11 cellular contexts compared by ENCODE assay signal in genomic region chr17:74779948-74780400, GRCh38. TPM values are rescaled to one million over a fixed set of nuclear protein-coding genes. Genes with fewer than 3 reads are reported as not detected.
DNase-seq lines count a peak whose midpoint lies in the region; ATAC-seq, FAIRE-seq and TF ChIP-seq lines count a peak whose summit lies in the region.
"Had no signal": no experiment of that assay in that cellular context is flagged by ENCODE, and none has a peak within 500 bp of the region (broad histone marks: within the 10 kb centered on the region; RNA-seq: fewer than 3 reads in every experiment).

No MANE protein-coding gene starts in this region.

- H3K9ac ChIP-seq in kidney (ENCODE audit: low read length in 2 of 2) = no peak overlapping the region

- H3K9me3 ChIP-seq in kidney (ENCODE audit: control insufficient read depth in 1 of 2, low read length in 2 of 2) = no peaks in the 10 kb centered on the region
- H3K9me3 ChIP-seq: A549, tibial artery had no signal

- peaks cover 5% of the 10 kb centered on the region for H3K36me3 Mint-ChIP-seq in activated naive CD8-positive, alpha-beta T cell

- intact Hi-C loops in sciatic nerve (cut with DNase I) = loop anchor here (5.0 to 10.0 kb wide), 2 partner anchors 33 to 145 kb away; partner anchors contain the start of gene NHERF1
- intact Hi-C loops in kidney (cut with DNase I) = no loop called here

- CTCF ChIA-PET in RWPE1 (lab: Yijun Ruan, JAX) = interaction anchor here (0.6 to 1.8 kb wide), 3 partner anchors 11 to 401 kb away, joined by 3 to 6 read pairs (median 3); partner anchors contain the start of gene RAB37

- DNase-seq in activated CD8-positive, alpha-beta memory T cell treated with anti-CD3 and anti-CD28 coated beads for 24 hours = peak; percentile 75
- no peak for DNase-seq in activated CD8-positive, alpha-beta memory T cell treated with anti-CD3 and anti-CD28 coated beads, Interleukin-2, amount 50 U/mL, for 48 hours
- no peak for DNase-seq in RWPE1 (ENCODE audit: low spot score)
- no peak for DNase-seq in sciatic nerve (ENCODE audit: low spot score)
- no peak for DNase-seq in kidney

- H3K4me3 ChIP-seq in kidney (ENCODE audit: low read length in 2 of 2) = no peak overlapping the region
- H3K4me3 ChIP-seq: A549, tibial artery had no signal

- no peak for FAIRE-seq in kidney (lab: Jason Lieb, UNC)
- FAIRE-seq: A549 had no signal

- peak overlapping the region; percentile 94 for H3K27ac Mint-ChIP-seq in activated naive CD8-positive, alpha-beta T cell

- no peaks in the 10 kb centered on the region for H3K27me3 Mint-ChIP-seq in activated naive CD8-positive, alpha-beta T cell

- ATAC-seq in sciatic nerve = peak; percentile 51
- no peak for ATAC-seq in GM19467 (IDR thresholded peaks at IDR 0.05; ENCODE audit: unreplicated experiment)
- ATAC-seq in GM21576 (IDR thresholded peaks at IDR 0.05; ENCODE audit: unreplicated experiment) = no peak

- no peak for TF ChIP-seq CTCF in RWPE1 (conservative IDR thresholded peaks at IDR 0.05; ENCODE audit: low read depth)
- no peak for TF ChIP-seq CTCF in kidney (IDR thresholded peaks at IDR 0.05; ENCODE audit: borderline replicate concordance, extremely low read depth, insufficient read depth)

- peak overlapping the region; percentile 18 for H3K27ac ChIP-seq in RWPE1
- H3K27ac ChIP-seq in kidney (ENCODE audit: low read depth in 2 of 2, low read length in 2 of 2) = no peak overlapping the region
- H3K27ac ChIP-seq: A549, tibial artery had no signal

- H3K9me3 Mint-ChIP-seq in activated naive CD8-positive, alpha-beta T cell (ENCODE audit: low read depth) = no peaks in the 10 kb centered on the region

- peak overlapping the region; percentile 71 for H3K4me3 Mint-ChIP-seq in activated naive CD8-positive, alpha-beta T cell

- H3K36me3 ChIP-seq in kidney (ENCODE audit: control insufficient read depth in 1 of 2, insufficient read depth in 2 of 2, low read length in 2 of 2) = peaks cover 0 to 4% of the 10 kb centered on the region in 2 donors

- peaks cover 12 to 14% of the 10 kb centered on the region in 2 donors for H3K4me1 ChIP-seq in kidney (ENCODE audit: control insufficient read depth in 1 of 2, insufficient read depth in 1 of 2, low read depth in 1 of 2, low read length in 2 of 2)

- POLR2A ChIA-PET in RWPE1 (lab: Yijun Ruan, JAX; ENCODE audit: low non-redundant PET) = no interaction called here

- H3K4me1 Mint-ChIP-seq in activated naive CD8-positive, alpha-beta T cell (ENCODE audit: low read depth) = peaks cover 72% of the 10 kb centered on the region

RNA-seq across cellular contexts. Expression of gene NAT9, which starts 3.8 kb away (rescaled TPM):
- total RNA-seq in sciatic nerve = 50.3 TPM
- 41.5 TPM for total RNA-seq in kidney
- 33.5 TPM for polyA plus RNA-seq in kidney (ENCODE audit: insufficient read depth, low read depth, low replicate concordance)

RNA-seq across cellular contexts. Expression of gene NHERF1, which starts 31.5 kb away (rescaled TPM):
- 39.0 TPM for total RNA-seq in sciatic nerve
- total RNA-seq in kidney = 71.3 TPM
- 448 TPM for polyA plus RNA-seq in kidney (ENCODE audit: insufficient read depth, low read depth, low replicate concordance)

RNA-seq across cellular contexts. Expression of gene RAB37, which starts 42.9 kb away (rescaled TPM):
- total RNA-seq in sciatic nerve (3.6 TPM), kidney (5.6 TPM)
- polyA plus RNA-seq in kidney (ENCODE audit: insufficient read depth, low read depth, low replicate concordance) = 1.7 TPM
- total RNA-seq: RPMI7951 had no signal
